In genomic region chr15:31501074-31501473, GRCh38 we compare ENCODE assay signal across 13 cellular contexts.
"Had no signal": no experiment of that assay in that cellular context is flagged by ENCODE, and none has a peak within 500 bp of the region (broad histone marks: within the 10 kb centered on the region; RNA-seq: fewer than 3 reads in every experiment).

No MANE protein-coding gene starts in this region.

- H3K9me3 ChIP-seq: gastrocnemius medialis, neutrophil, upper lobe of right lung had no signal

- H3K4me1 ChIP-seq: gastrocnemius medialis, upper lobe of right lung had no signal

- H3K4me3 ChIP-seq: gastrocnemius medialis, upper lobe of right lung had no signal

- DNase-seq: activated B cell treated with CpG ODN at 0.5 μM for 24 hours; activated CD4-positive, alpha-beta T cell treated with anti-CD3 and anti-CD28 coated beads, Interleukin-2, amount 10 ng/mL, durations not matched to agents 7 days and 5 days; amygdala; cortex of kidney; effector CD8-positive, alpha-beta T cell; gastrocnemius medialis; naive thymus-derived CD4-positive, alpha-beta T cell; right cardiac atrium; stimulated activated CD4-positive, alpha-beta T cell treated with anti-CD3 and anti-CD28 coated beads, Interleukin-2, amount 100 ng/mL, for 24 hours; stimulated activated naive CD4-positive, alpha-beta T cell treated with Interleukin-2 at 50 U/mL for 16 hours; upper lobe of right lung had no signal

- H3K36me3 ChIP-seq: gastrocnemius medialis, neutrophil, upper lobe of right lung had no signal

- ATAC-seq: gastrocnemius medialis; naive thymus-derived CD4-positive, alpha-beta T cell; upper lobe of right lung had no signal

- H3K27me3 ChIP-seq: gastrocnemius medialis, upper lobe of right lung had no signal

- FAIRE-seq: keratinocyte had no signal

- H3K27ac ChIP-seq: neutrophil, upper lobe of right lung had no signal
